1 cellular context compared by ENCODE assay signal in the genomic region with DNA sequence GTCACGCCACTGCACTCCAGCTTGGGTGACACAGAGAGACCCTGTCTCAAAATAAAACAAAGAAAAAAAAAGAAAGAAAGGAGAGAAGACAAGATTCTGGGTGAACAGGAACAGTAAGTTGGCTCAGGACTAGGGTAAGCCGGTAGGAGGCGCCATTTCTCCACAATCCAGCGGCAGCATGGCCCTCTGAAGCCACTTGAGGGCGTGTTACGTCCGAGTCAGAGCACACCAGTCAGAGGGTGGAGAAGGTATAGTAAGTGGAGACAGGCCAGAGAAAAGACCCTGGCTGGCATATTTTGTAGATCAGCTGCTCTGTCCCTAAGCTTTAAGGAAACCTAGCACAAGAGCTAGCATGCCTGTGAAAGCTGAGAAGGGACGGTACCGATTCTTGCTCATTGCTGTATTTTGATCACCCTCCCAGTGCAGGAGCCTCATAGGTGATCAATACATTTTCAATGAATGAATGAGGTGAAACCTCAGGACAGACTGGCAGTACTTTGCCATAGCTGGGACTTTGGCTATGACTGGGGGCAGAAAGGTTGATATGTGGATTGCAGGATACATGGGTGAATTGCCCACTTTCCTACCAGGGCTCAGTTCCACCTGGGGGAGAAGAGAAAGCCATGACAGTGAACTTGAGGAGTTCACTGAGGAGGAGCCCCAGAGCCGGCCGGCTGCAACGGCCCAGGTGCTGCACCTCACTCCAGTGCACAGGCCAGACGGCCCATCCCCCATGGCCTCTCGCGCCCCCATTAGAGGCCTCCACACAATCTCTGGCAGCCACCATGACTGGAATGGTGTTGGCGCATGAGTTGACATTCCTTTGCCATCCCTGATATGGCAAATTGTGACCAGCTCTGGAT.
TF ChIP-seq lines count a peak whose summit lies in the region.

No MANE protein-coding gene starts in this region.

TF ChIP-seq in H1, 55 proteins besides CTCF, POLR2A, EP300 and RAD21:
- TF ChIP-seq RXRA (IDR thresholded peaks at IDR 0.05; ENCODE audit: insufficient read depth, low read depth, low read length) (0 out of 2 replicates have a peak, but pooled peaks have one; percentile 37), POLR2AphosphoS5 (IDR thresholded peaks at IDR 0.05; ENCODE audit: low read depth, low read length) (no peak), TCF12 (IDR thresholded peaks at IDR 0.05; ENCODE audit: low read depth, low read length) (0 out of 2 replicates have a peak, but pooled peaks have one; percentile 25), TAF7 (optimal IDR thresholded peaks at IDR 0.05; ENCODE audit: borderline replicate concordance, low read depth, low read length) (peak; percentile 68), POU5F1 (IDR thresholded peaks at IDR 0.05; ENCODE audit: low read depth, low read length) (no peak), GABPA (IDR thresholded peaks at IDR 0.05; ENCODE audit: borderline replicate concordance, insufficient read depth, low read length) (peak; percentile 39; the same call in 1 of the 2 replicates), FOSL1 (IDR thresholded peaks at IDR 0.05; ENCODE audit: insufficient read depth, low read depth, low read length) (no peak), SAP30 (IDR thresholded peaks at IDR 0.05; ENCODE audit: insufficient read depth, insufficient replicate concordance, low read length) (no peak), MAFK (IDR thresholded peaks at IDR 0.05; ENCODE audit: low read depth, low read length) (no peak), SRF (IDR thresholded peaks at IDR 0.05; ENCODE audit: low read depth, low read length) (peak; percentile 7; the same call in 1 of the 2 replicates), YY1 (IDR thresholded peaks at IDR 0.05; ENCODE audit: low read depth, low read length) (0 out of 2 replicates have a peak, but pooled peaks have one; percentile 60), BRCA1 (IDR thresholded peaks at IDR 0.05; ENCODE audit: low read depth, low read length) (peak; percentile 33; the same call in 1 of the 2 replicates), KDM5A (IDR thresholded peaks at IDR 0.05; ENCODE audit: low read length) (0 out of 2 replicates have a peak, but pooled peaks have one; percentile 28), JUND (IDR thresholded peaks at IDR 0.05; ENCODE audit: low read length) (peak; percentile 70; the same call in 1 of the 2 replicates), KDM1A (IDR thresholded peaks at IDR 0.05; ENCODE audit: borderline replicate concordance, low read length) (no peak), CREB1 (IDR thresholded peaks at IDR 0.05) (no peak), GTF2F1 (IDR thresholded peaks at IDR 0.05; ENCODE audit: borderline replicate concordance, low read depth, low read length) (no peak; the same call in 1 of the 2 replicates), SP1 (IDR thresholded peaks at IDR 0.05; ENCODE audit: low read depth, low read length) (0 out of 2 replicates have a peak, but pooled peaks have one; percentile 43), SIN3A (conservative IDR thresholded peaks at IDR 0.05 in 1 of 2, IDR thresholded peaks at IDR 0.05 in 1 of 2; ENCODE audit: low read depth in 1 of 2, low read length in 2 of 2) (peak in 1 of 2 experiments; percentile 64; a peak in 1 of 4 replicates)
- TF ChIP-seq, protein P1, sequence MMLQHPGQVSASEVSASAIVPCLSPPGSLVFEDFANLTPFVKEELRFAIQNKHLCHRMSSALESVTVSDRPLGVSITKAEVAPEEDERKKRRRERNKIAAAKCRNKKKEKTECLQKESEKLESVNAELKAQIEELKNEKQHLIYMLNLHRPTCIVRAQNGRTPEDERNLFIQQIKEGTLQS (IDR thresholded peaks at IDR 0.05; ENCODE audit: insufficient read depth, low read depth, low read length) = peak; percentile 80
- TF ChIP-seq, protein P2, sequence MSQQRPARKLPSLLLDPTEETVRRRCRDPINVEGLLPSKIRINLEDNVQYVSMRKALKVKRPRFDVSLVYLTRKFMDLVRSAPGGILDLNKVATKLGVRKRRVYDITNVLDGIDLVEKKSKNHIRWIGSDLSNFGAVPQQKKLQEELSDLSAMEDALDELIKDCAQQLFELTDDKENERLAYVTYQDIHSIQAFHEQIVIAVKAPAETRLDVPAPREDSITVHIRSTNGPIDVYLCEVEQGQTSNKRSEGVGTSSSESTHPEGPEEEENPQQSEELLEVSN (IDR thresholded peaks at IDR 0.05) = no peak
